ENCODE assay signal across 8 cellular contexts in genomic region chr4:37573566-37573965, GRCh38.
"Had no signal": no experiment of that assay in that cellular context is flagged by ENCODE, and none has a peak within 500 bp of the region (broad histone marks: within the 10 kb centered on the region; RNA-seq: fewer than 3 reads in every experiment).

No MANE protein-coding gene starts in this region.

- H3K27ac ChIP-seq: GM23248, KMS-11 had no signal

- H3K9ac ChIP-seq: GM23248, KMS-11 had no signal

- H3K27ac Mint-ChIP-seq: H9 had no signal

- H3K4me3 Mint-ChIP-seq: H9 had no signal

- FAIRE-seq: H54, HTR-8/SVneo had no signal

- DNase-seq: GM23248, GOT3, H9, HCEC 1CT, KBM-7 had no signal

- H3K4me2 ChIP-seq: KMS-11 had no signal

- H2AFZ ChIP-seq: GM23248 had no signal

- H3K4me3 ChIP-seq: GM23248 had no signal
